ENCODE assay signal across 13 cellular contexts in the genomic region with DNA sequence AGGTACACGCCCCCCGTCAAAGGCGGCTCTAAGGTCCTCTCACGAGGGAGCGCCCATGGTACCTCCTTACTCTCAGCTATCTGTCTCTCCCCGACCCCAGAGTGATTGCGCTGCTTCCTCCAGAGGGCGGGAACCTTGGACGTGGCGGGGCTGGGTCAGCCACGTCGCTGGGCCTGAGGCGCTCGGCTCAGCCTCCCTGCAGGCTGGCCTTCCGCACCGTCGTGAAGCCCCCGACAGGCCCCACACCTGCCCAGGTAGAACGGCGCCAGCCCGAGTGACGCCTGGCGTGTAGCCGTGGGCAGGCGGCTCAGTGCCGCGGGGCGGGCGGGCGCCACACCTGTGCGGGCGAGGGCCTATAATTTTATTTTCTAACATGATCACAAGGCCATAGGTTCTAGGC.
DNase-seq lines count a peak whose midpoint lies in the region; ATAC-seq and TF ChIP-seq lines count a peak whose summit lies in the region.
"Had no signal": no experiment of that assay in that cellular context is flagged by ENCODE, and none has a peak within 500 bp of the region (broad histone marks: within the 10 kb centered on the region; RNA-seq: fewer than 3 reads in every experiment).

No MANE protein-coding gene starts in this region.

- no peaks in the 10 kb centered on the region for H3K9me3 ChIP-seq in testis
- no peaks in the 10 kb centered on the region for H3K9me3 ChIP-seq in WERI-Rb-1 (ENCODE audit: severe bottlenecking)
- H3K9me3 ChIP-seq: HAP-1 had no signal

- H3K4me3 ChIP-seq in H7 (ENCODE audit: insufficient read depth, low read depth, low read length) (no peak overlapping the region), mesendoderm (ENCODE audit: low read length) (no peak overlapping the region), testis (peak overlapping the region in 1 of 2 donors; percentile 34), WERI-Rb-1 (ENCODE audit: low read depth, low read length) (no peak overlapping the region)
- H3K4me3 ChIP-seq: BLaER1 treated with 17β-estradiol and CSF1 and Interleukin-3, amounts not matched to agents 10 nM and 100 nM; HAP-1 had no signal

- H3K27ac Mint-ChIP-seq in chondrocyte (ENCODE audit: unreplicated experiment) = no peak overlapping the region
- H3K27ac Mint-ChIP-seq: B cell; CD8-positive, alpha-beta memory T cell had no signal

- peaks cover 6% of the 10 kb centered on the region for H3K9me3 Mint-ChIP-seq in chondrocyte (ENCODE audit: low read depth)

- DNase-seq in H7 = peak; percentile 27
- DNase-seq in chondrocyte (ENCODE audit: low spot score) = peak; percentile 83
- no peak for DNase-seq in mesendoderm
- peak; percentile 14 for DNase-seq in testis
- no peak for DNase-seq in WERI-Rb-1
- DNase-seq in anterior cingulate cortex (lab: John Stamatoyannopoulos, UW) = no peak
- DNase-seq: CD8-positive, alpha-beta memory T cell; COR-L47; GOT3 had no signal

- no peaks in the 10 kb centered on the region for H3K4me1 Mint-ChIP-seq in chondrocyte (ENCODE audit: low read depth)
- H3K4me1 Mint-ChIP-seq: B cell; CD8-positive, alpha-beta memory T cell had no signal

- no peak overlapping the region for H2BK15ac ChIP-seq in mesendoderm (replicated peaks; ENCODE audit: low read depth)

- no peaks in the 10 kb centered on the region for H3K36me3 Mint-ChIP-seq in chondrocyte (ENCODE audit: low read depth)
- H3K36me3 Mint-ChIP-seq: CD8-positive, alpha-beta memory T cell had no signal

- peaks cover 2% of the 10 kb centered on the region for H3K27me3 Mint-ChIP-seq in chondrocyte (ENCODE audit: low read depth)

- H3K4me1 ChIP-seq in mesendoderm (ENCODE audit: control insufficient read depth, low read depth, low read length) (no peaks in the 10 kb centered on the region), testis (no peaks in the 10 kb centered on the region)
- H3K4me1 ChIP-seq: BLaER1 treated with 17β-estradiol and CSF1 and Interleukin-3, amounts not matched to agents 10 nM and 100 nM; HAP-1 had no signal

- peak overlapping the region; percentile 30 for H3K23ac ChIP-seq in mesendoderm (ENCODE audit: low read length)

- H3K4me2 ChIP-seq in mesendoderm (ENCODE audit: low read length) = no peak overlapping the region
- H3K4me2 ChIP-seq: BLaER1 treated with 17β-estradiol and CSF1 and Interleukin-3, amounts not matched to agents 10 nM and 100 nM had no signal

- H3K79me1 ChIP-seq in mesendoderm (ENCODE audit: low read length) = no peaks in the 10 kb centered on the region

- intact Hi-C loops in testis (cut with DNase I; ENCODE audit: low total_unique reads) = no loop called here

- H3K27me3 ChIP-seq in H7 (ENCODE audit: control insufficient read depth, insufficient read depth, low read length) = no peaks in the 10 kb centered on the region
- H3K27me3 ChIP-seq in mesendoderm (ENCODE audit: insufficient read depth, low read length, poor library complexity) = no peaks in the 10 kb centered on the region
- H3K27me3 ChIP-seq in testis = no peaks in the 10 kb centered on the region
- H3K27me3 ChIP-seq in WERI-Rb-1 (ENCODE audit: insufficient read depth, low read depth, severe bottlenecking) = no peaks in the 10 kb centered on the region
- H3K27me3 ChIP-seq: BLaER1 treated with 17β-estradiol and CSF1 and Interleukin-3, amounts not matched to agents 10 nM and 100 nM had no signal

- H3K18ac ChIP-seq in mesendoderm (ENCODE audit: low read length) = no peak overlapping the region

- no peak overlapping the region for H3K4me3 Mint-ChIP-seq in chondrocyte (ENCODE audit: unreplicated experiment)
- H3K4me3 Mint-ChIP-seq: B cell; CD8-positive, alpha-beta memory T cell had no signal

- no peak overlapping the region for H2BK5ac ChIP-seq in mesendoderm (ENCODE audit: low read length)

- no CpG with 5 or more reads among the region's 32 CpGs for WGBS in mesendoderm (ENCODE audit: extremely low coverage, insufficient coverage, low lambda C conversion rate)
- WGBS in testis, 2 donors = 55 to 82% methylated on average over 30 to 32 of the region's 32 CpGs

- H2AK5ac ChIP-seq in mesendoderm (ENCODE audit: low read length) = no peak overlapping the region

- no peaks in the 10 kb centered on the region for H3K79me2 ChIP-seq in mesendoderm (ENCODE audit: control insufficient read depth, insufficient read depth, low read length)

- H3K56ac ChIP-seq in mesendoderm (ENCODE audit: low read length) = no peak overlapping the region

- ATAC-seq in GM21825 (IDR thresholded peaks at IDR 0.05; ENCODE audit: unreplicated experiment) = no peak

- H3K4ac ChIP-seq in mesendoderm (ENCODE audit: low read depth, low read length) = no peak overlapping the region

- no peak overlapping the region for H4K8ac ChIP-seq in mesendoderm (ENCODE audit: low read depth, low read length)

- TF ChIP-seq CTCF in chondrocyte (IDR thresholded peaks at IDR 0.05) = no peak
- TF ChIP-seq CTCF in testis (IDR thresholded peaks at IDR 0.05) = no peak
- no peak for TF ChIP-seq CTCF in WERI-Rb-1 (IDR thresholded peaks at IDR 0.05; ENCODE audit: low read depth, low read length)

- H2BK120ac ChIP-seq in mesendoderm (ENCODE audit: low read depth, low read length) = no peak overlapping the region

- no peak overlapping the region for H3K9ac ChIP-seq in mesendoderm (ENCODE audit: low read length)
- H3K9ac ChIP-seq: BLaER1 treated with 17β-estradiol and CSF1 and Interleukin-3, amounts not matched to agents 10 nM and 100 nM had no signal

- no peak overlapping the region for H4K5ac ChIP-seq in mesendoderm (ENCODE audit: low read length)

- no peak overlapping the region for H3K27ac ChIP-seq in mesendoderm (ENCODE audit: low read depth, low read length)
- H3K27ac ChIP-seq in testis = no peak overlapping the region
- no peak overlapping the region for H3K27ac ChIP-seq in WERI-Rb-1
- H3K27ac ChIP-seq: BLaER1 treated with 17β-estradiol and CSF1 and Interleukin-3, amounts not matched to agents 10 nM and 100 nM had no signal

- no peak for TF ChIP-seq POLR2A in testis (IDR thresholded peaks at IDR 0.05)

- H3K36me3 ChIP-seq in H7 (replicated peaks; ENCODE audit: control insufficient read depth, insufficient read depth, low read length) = no peaks in the 10 kb centered on the region
- H3K36me3 ChIP-seq in mesendoderm (ENCODE audit: control insufficient read depth, insufficient read depth, low read length) = no peaks in the 10 kb centered on the region
- no peaks in the 10 kb centered on the region for H3K36me3 ChIP-seq in testis (ENCODE audit: low read depth, missing control alignments)
- no peaks in the 10 kb centered on the region for H3K36me3 ChIP-seq in WERI-Rb-1
- H3K36me3 ChIP-seq: BLaER1 treated with 17β-estradiol and CSF1 and Interleukin-3, amounts not matched to agents 10 nM and 100 nM; HAP-1 had no signal

Comparison
In these comparisons a context has a peak if more than half of its experiments do, and no peak if none do; other contexts are left out.
1. DNase-seq: peak in H7 (single experiment), chondrocyte (single experiment) and testis (single experiment); none in mesendoderm (single experiment), WERI-Rb-1 (single experiment) and anterior cingulate cortex (0 of 58).